ENCODE assay signal across 9 cellular contexts in the genomic region with DNA sequence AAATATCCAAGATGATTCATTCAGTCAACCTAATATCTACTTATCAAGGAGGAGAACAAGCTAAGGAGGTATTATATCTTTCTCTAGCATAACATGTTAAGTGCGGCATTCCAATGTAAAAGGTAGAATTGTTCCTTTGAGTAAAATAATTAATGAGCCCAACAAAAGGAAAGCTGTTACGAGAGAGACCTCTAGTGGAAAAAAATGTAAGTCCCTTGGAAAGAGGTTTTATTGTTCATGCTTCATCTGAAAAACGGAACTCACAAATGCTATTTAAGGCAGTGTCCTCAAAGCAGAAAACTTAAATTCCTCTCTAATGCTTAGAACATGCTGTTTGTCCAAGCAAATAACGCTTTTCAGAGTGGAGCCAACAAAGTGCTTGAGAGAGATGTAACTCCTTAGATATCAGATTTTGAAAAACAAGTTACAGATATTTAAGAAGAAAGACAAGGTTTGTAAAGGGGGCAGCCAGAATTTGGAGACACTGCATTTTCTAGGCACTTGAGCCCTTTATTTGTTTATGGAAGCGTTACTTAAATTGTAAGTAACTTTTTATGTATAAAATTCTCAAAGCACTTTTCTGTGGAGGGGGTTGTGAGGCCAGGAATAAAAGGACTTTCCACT.
DNase-seq lines count a peak whose midpoint lies in the region; ATAC-seq and TF ChIP-seq lines count a peak whose summit lies in the region.
"Had no signal": no experiment of that assay in that cellular context is flagged by ENCODE, and none has a peak within 500 bp of the region (broad histone marks: within the 10 kb centered on the region; RNA-seq: fewer than 3 reads in every experiment).

No MANE protein-coding gene starts in this region.

- H3K36me3 ChIP-seq in spleen = no peaks in the 10 kb centered on the region

- ATAC-seq in GM18909 (IDR thresholded peaks at IDR 0.05; ENCODE audit: poor library complexity, unreplicated experiment) = peak; percentile 56
- ATAC-seq: naive thymus-derived CD8-positive, alpha-beta T cell had no signal

- no peaks in the 10 kb centered on the region for H3K36me3 Mint-ChIP-seq in activated T-cell treated with anti-CD3 and anti-CD28 coated beads, Interleukin-2, amount 50 U/mL, for 24 hours (ENCODE audit: low read depth)
- H3K36me3 Mint-ChIP-seq: naive thymus-derived CD8-positive, alpha-beta T cell had no signal

- peak; percentile 35 for DNase-seq in LHCN-M2 (ENCODE audit: low read depth)
- peak; percentile 33 for DNase-seq in SHP77 treated with DMSO at 0.1 percent for 48 hours (lab: John Stamatoyannopoulos, UW)
- peak; percentile 48 for DNase-seq in foreskin melanocyte
- no peak for DNase-seq in spleen
- DNase-seq in activated T-cell treated with anti-CD3 and anti-CD28 coated beads, Interleukin-2, amount 50 U/mL, for 24 hours = no peak
- no peak for DNase-seq in GM19240 (ENCODE audit: insufficient read length, low spot score)

- H3K27ac Mint-ChIP-seq in activated T-cell treated with anti-CD3 and anti-CD28 coated beads, Interleukin-2, amount 50 U/mL, for 24 hours = no peak overlapping the region
- H3K27ac Mint-ChIP-seq: naive thymus-derived CD8-positive, alpha-beta T cell had no signal

- TF ChIP-seq POLR2A in spleen (IDR thresholded peaks at IDR 0.05) = no peak

- no peaks in the 10 kb centered on the region for H3K27me3 ChIP-seq in spleen (replicated peaks in 1 of 7)

- intact Hi-C loops in spleen (cut with DNase I; ENCODE audit: low total_unique reads) = no loop called here

- H3K9me3 Mint-ChIP-seq in activated T-cell treated with anti-CD3 and anti-CD28 coated beads, Interleukin-2, amount 50 U/mL, for 24 hours = no peaks in the 10 kb centered on the region
- H3K9me3 Mint-ChIP-seq: naive thymus-derived CD8-positive, alpha-beta T cell had no signal

- TF ChIP-seq CTCF in C4-2B (conservative IDR thresholded peaks at IDR 0.05) (peak; percentile 88), spleen (IDR thresholded peaks at IDR 0.05 in 8 of 11, conservative IDR thresholded peaks at IDR 0.05 in 3 of 11) (peak in 7 of 11 experiments; percentile 17 to 51 (median 38))

- H3K27ac ChIP-seq in C4-2B (no peak overlapping the region), spleen (no peak overlapping the region)

- H3K4me1 ChIP-seq in spleen = peaks cover 0 to 10% (median 2%) of the 10 kb centered on the region in 6 donors

- H3K4me3 Mint-ChIP-seq in activated T-cell treated with anti-CD3 and anti-CD28 coated beads, Interleukin-2, amount 50 U/mL, for 24 hours = no peak overlapping the region
- H3K4me3 Mint-ChIP-seq: naive thymus-derived CD8-positive, alpha-beta T cell had no signal

- peaks cover 2% of the 10 kb centered on the region for H3K27me3 Mint-ChIP-seq in activated T-cell treated with anti-CD3 and anti-CD28 coated beads, Interleukin-2, amount 50 U/mL, for 24 hours

- 2 to 9% (median 4%) methylated on average over 5 of the region's 5 CpGs for WGBS in spleen, 5 donors

- no peaks in the 10 kb centered on the region for H3K9me3 ChIP-seq in spleen

- H3K4me1 Mint-ChIP-seq in activated T-cell treated with anti-CD3 and anti-CD28 coated beads, Interleukin-2, amount 50 U/mL, for 24 hours (ENCODE audit: low read depth) = no peaks in the 10 kb centered on the region

- H3K4me3 ChIP-seq in spleen = no peak overlapping the region

Comparison
In these comparisons a context has a peak if more than half of its experiments do, and no peak if none do; other contexts are left out.
1. DNase-seq: peak in LHCN-M2 (single experiment), SHP77 treated with DMSO at 0.1 percent for 48 hours (single experiment) and foreskin melanocyte (single experiment); none in spleen (single experiment), activated T-cell treated with anti-CD3 and anti-CD28 coated beads, Interleukin-2, amount 50 U/mL, for 24 hours (single experiment) and GM19240 (single experiment).